Comparison of ENCODE assay signal across 1 cellular context in genomic region chr7:27046854-27047549, GRCh38.
TF ChIP-seq lines count a peak whose summit lies in the region.

No MANE protein-coding gene starts in this region.

TF ChIP-seq in GM23338, 12 proteins besides CTCF, POLR2A, EP300 and RAD21 (continued from another document):
- no peak for TF ChIP-seq REST (IDR thresholded peaks at IDR 0.05; ENCODE audit: unreplicated experiment)
- TF ChIP-seq JUNB (IDR thresholded peaks at IDR 0.05; ENCODE audit: unreplicated experiment) = no peak
- no peak for TF ChIP-seq NANOG (IDR thresholded peaks at IDR 0.05; ENCODE audit: borderline replicate concordance)
- no peak for TF ChIP-seq CREB1 (CRISPR knock-in tag; IDR thresholded peaks at IDR 0.05; ENCODE audit: low read depth)
- no peak for TF ChIP-seq ETS1 (IDR thresholded peaks at IDR 0.05)
- no peak for TF ChIP-seq EZH2phosphoT487 (IDR thresholded peaks at IDR 0.05; ENCODE audit: unreplicated experiment)
- no peak for TF ChIP-seq STAT1 (IDR thresholded peaks at IDR 0.05; ENCODE audit: unreplicated experiment)
- TF ChIP-seq ZNF331 (CRISPR knock-in tag; IDR thresholded peaks at IDR 0.05; ENCODE audit: low read depth) = no peak
